Comparison of ENCODE assay signal across 8 cellular contexts in the genomic region with DNA sequence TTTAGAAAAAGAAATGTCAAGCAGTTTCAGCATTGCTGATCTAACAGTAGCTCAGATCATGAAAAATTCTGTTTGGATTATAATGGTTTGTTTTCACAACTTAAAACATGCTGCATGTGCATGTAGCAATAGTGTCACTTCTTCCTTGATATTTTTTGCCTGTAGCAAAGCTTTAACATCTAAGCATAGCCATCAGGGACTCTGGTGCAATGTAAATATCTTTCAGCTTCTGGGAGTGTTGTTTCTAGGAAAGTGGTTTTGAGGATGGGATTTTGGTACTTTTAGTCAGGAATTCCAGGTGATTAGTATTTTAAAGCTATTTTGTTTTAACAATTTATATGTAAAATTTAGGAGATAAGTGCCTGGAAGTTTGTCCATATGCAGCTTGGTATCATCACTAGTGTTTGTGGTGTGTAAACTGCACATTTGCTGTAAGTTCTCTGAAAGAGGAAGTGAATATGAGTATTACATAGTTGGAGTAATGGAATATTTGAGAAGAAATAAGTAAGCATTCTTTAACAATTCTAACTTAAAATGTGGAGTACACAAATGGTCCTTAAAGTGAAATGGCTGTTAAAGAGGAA. TPM values are rescaled to one million over a fixed set of nuclear protein-coding genes. Genes with fewer than 3 reads are reported as not detected.
DNase-seq lines count a peak whose midpoint lies in the region; ATAC-seq and TF ChIP-seq lines count a peak whose summit lies in the region.

No MANE protein-coding gene starts in this region.

- no peak for TF ChIP-seq POLR2A in GM18505 (IDR thresholded peaks at IDR 0.05; ENCODE audit: borderline replicate concordance, extremely low read depth, insufficient read depth, insufficient read length)

- intact Hi-C loops in Calu3 (cut with micrococcal nuclease; ENCODE audit: unreplicated experiment), result loop anchor here (5.0 kb wide), 1 partner anchor 64 kb away; no protein-coding TSS in a partner anchor

- H3K4me1 Mint-ChIP-seq in Calu3 (ENCODE audit: low read depth, unreplicated experiment) (peaks cover 19% of the 10 kb centered on the region), nephron (peaks cover 61% of the 10 kb centered on the region)

- peak overlapping the region; percentile 96 for H3K4me3 Mint-ChIP-seq in Calu3 (ENCODE audit: low read depth, unreplicated experiment)
- peak overlapping the region; percentile 100 for H3K4me3 Mint-ChIP-seq in nephron

- H3K27me3 Mint-ChIP-seq in Calu3 (ENCODE audit: unreplicated experiment), result no peaks in the 10 kb centered on the region
- no peaks in the 10 kb centered on the region for H3K27me3 Mint-ChIP-seq in nephron (ENCODE audit: low read depth)

- no peaks in the 10 kb centered on the region for H3K9me3 Mint-ChIP-seq in Calu3 (ENCODE audit: low read depth, unreplicated experiment)
- H3K9me3 Mint-ChIP-seq in nephron, result no peaks in the 10 kb centered on the region

- BruUV-seq in Calu3 (replicated peaks; lab: Mats Ljungman, UMichigan), result TSS peak; percentile 30

- no peak overlapping the region for H3K27ac Mint-ChIP-seq in Calu3 (ENCODE audit: unreplicated experiment)
- H3K27ac Mint-ChIP-seq in nephron, result peak overlapping the region; percentile 98 to 99 (median 99)

- no peak for TF ChIP-seq CTCF in Calu3 (IDR thresholded peaks at IDR 0.05; ENCODE audit: unreplicated experiment)
- no peak for TF ChIP-seq CTCF in nephron (IDR thresholded peaks at IDR 0.05; ENCODE audit: unreplicated experiment in 3 of 3)

- H3K36me3 Mint-ChIP-seq in Calu3 (ENCODE audit: insufficient read depth, unreplicated experiment) (peaks cover 65% of the 10 kb centered on the region), nephron (ENCODE audit: low read depth) (peaks cover 25% of the 10 kb centered on the region)

- DNase-seq in Calu3, result no peak
- DNase-seq in NAMALWA (ENCODE audit: low spot score), result peak; percentile 72
- peak; percentile 23 for DNase-seq in cerebellar cortex (ENCODE audit: low spot score)
- DNase-seq in OCI-M2 (lab: John Stamatoyannopoulos, UW; ENCODE audit: unreplicated experiment), result no peak
- no peak for DNase-seq in stimulated activated naive CD4-positive, alpha-beta T cell (lab: John Stamatoyannopoulos, UW)

- ATAC-seq in GM18505 (IDR thresholded peaks at IDR 0.05; ENCODE audit: unreplicated experiment) (no peak), GM18502 (IDR thresholded peaks at IDR 0.05; ENCODE audit: poor library complexity, unreplicated experiment) (no peak)

- CTCF ChIA-PET in Calu3 (lab: Charles Lee), result no interaction called here

RNA-seq across cellular contexts. Expression of gene RSBN1L, which starts 1.9 kb away (rescaled TPM):
- 15.9 and 16.7 TPM in 2 replicates for total RNA-seq in Calu3 (2022)

Comparison
In these comparisons a context has a peak if more than half of its experiments do, and no peak if none do; other contexts are left out.
1. DNase-seq: peak in NAMALWA (single experiment) and cerebellar cortex (single experiment); none in Calu3 (single experiment), OCI-M2 (single experiment) and stimulated activated naive CD4-positive, alpha-beta T cell (0 of 6).